22 cellular contexts compared by ENCODE assay signal in the genomic region with DNA sequence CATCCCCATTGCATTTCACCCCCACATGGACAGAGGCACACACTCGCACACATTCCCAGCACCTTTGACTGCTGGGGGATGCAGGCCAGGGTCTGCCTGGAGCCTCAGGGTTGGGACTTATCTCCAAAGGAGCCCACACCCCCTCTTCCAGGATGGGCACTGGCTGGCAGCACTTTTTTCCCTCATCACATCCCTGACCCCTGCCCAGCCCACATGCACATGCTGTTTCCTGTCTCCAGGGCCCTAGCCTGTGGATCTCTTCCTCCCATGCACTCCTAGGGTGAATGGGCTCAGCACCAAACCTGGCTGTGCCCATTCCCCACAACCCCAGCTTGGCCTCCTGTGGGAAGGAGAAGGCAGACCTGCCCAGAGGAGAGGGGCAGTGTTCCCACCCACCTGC. TPM values are rescaled to one million over a fixed set of nuclear protein-coding genes. Genes with fewer than 3 reads are reported as not detected.
"Had no signal": no experiment of that assay in that cellular context is flagged by ENCODE, and none has a peak within 500 bp of the region (broad histone marks: within the 10 kb centered on the region; RNA-seq: fewer than 3 reads in every experiment).

No MANE protein-coding gene starts in this region.

- H3K4me2 ChIP-seq: neural progenitor cell had no signal

- H3K9me3 ChIP-seq: mucosa of descending colon, psoas muscle, stomach had no signal

- H3K36me3 ChIP-seq: neural progenitor cell, stomach had no signal

- H2AFZ ChIP-seq: neural progenitor cell, parathyroid adenoma had no signal

- H3K27me3 ChIP-seq: neural progenitor cell, stomach had no signal

- H3K9ac ChIP-seq: neural progenitor cell, parathyroid adenoma had no signal

- H3K4me3 ChIP-seq: coronary artery, mucosa of descending colon, neural progenitor cell, psoas muscle, skin epidermis, stomach had no signal

- ATAC-seq: foreskin keratinocyte, mucosa of descending colon, sciatic nerve had no signal

- H3K27ac ChIP-seq: coronary artery, foreskin keratinocyte, neural progenitor cell, parathyroid adenoma, psoas muscle, skin epidermis, stomach had no signal

- H3K4me1 ChIP-seq: parathyroid adenoma, psoas muscle had no signal

- DNase-seq: effector CD4-positive, alpha-beta T cell; endodermal cell; erythroblast; foreskin keratinocyte; head of caudate nucleus; hippocampal formation; kidney glomerular epithelial cell; mucosa of descending colon; naive thymus-derived CD8-positive, alpha-beta T cell; occipital lobe; psoas muscle; retina; stimulated activated CD4-positive, alpha-beta T cell treated with anti-CD3 and anti-CD28 coated beads, Interleukin-12 subunit alpha, Interleukin-12 subunit beta, amount 100 ng/mL, for 4 hours; stomach; substantia nigra; trophoblast cell had no signal

- H3K79me2 ChIP-seq: parathyroid adenoma had no signal

RNA-seq across cellular contexts. Expression of a gene that starts 59.3 kb away (rescaled TPM):
- total RNA-seq: endothelial cell of umbilical vein, foreskin keratinocyte had no signal
- polyA plus RNA-seq: endothelial cell of umbilical vein; foreskin keratinocyte; naive thymus-derived CD8-positive, alpha-beta T cell had no signal
